8 cellular contexts compared by ENCODE assay signal in genomic region chr15:75801859-75802593, GRCh38. TPM values are rescaled to one million over a fixed set of nuclear protein-coding genes. Genes with fewer than 3 reads are reported as not detected.
DNase-seq lines count a peak whose midpoint lies in the region; ATAC-seq and TF ChIP-seq lines count a peak whose summit lies in the region.

No MANE protein-coding gene starts in this region.

- H3K36me3 Mint-ChIP-seq in activated CD4-positive, alpha-beta memory T cell treated with anti-CD3 and anti-CD28 coated beads for 36 hours = no peaks in the 10 kb centered on the region

- H3K4me3 Mint-ChIP-seq in activated CD4-positive, alpha-beta memory T cell treated with anti-CD3 and anti-CD28 coated beads for 36 hours = peak overlapping the region; percentile 43

- H3K36me3 ChIP-seq in lung (ENCODE audit: control insufficient read depth in 2 of 2, insufficient read depth in 2 of 2, low read length in 2 of 2) = no peaks in the 10 kb centered on the region

- H3K27ac ChIP-seq in lung (ENCODE audit: low read depth in 1 of 2, low read length in 1 of 2) = no peak overlapping the region

- H3K4me1 Mint-ChIP-seq in activated CD4-positive, alpha-beta memory T cell treated with anti-CD3 and anti-CD28 coated beads for 36 hours (ENCODE audit: low read depth) = peaks cover 4% of the 10 kb centered on the region

- H3K27me3 Mint-ChIP-seq in activated CD4-positive, alpha-beta memory T cell treated with anti-CD3 and anti-CD28 coated beads for 36 hours = peaks cover 34% of the 10 kb centered on the region

- H3K9me3 Mint-ChIP-seq in activated CD4-positive, alpha-beta memory T cell treated with anti-CD3 and anti-CD28 coated beads for 36 hours = no peaks in the 10 kb centered on the region

- intact Hi-C loops in activated CD4-positive, alpha-beta memory T cell treated with anti-CD3 and anti-CD28 coated beads for 36 hours (cut with micrococcal nuclease) = loop anchor here (1.0 kb wide), 2 partner anchors 74 to 119 kb away; no protein-coding TSS in a partner anchor

- H3K27me3 ChIP-seq in lung (ENCODE audit: control insufficient read depth, insufficient read depth) = no peaks in the 10 kb centered on the region

- peak; percentile 69 for ATAC-seq in HG03521 (IDR thresholded peaks at IDR 0.05; ENCODE audit: unreplicated experiment)
- peak; percentile 98 for ATAC-seq in lung (ENCODE audit: insufficient read depth, low FRiP score)

- no peaks in the 10 kb centered on the region for H3K4me1 ChIP-seq in lung (ENCODE audit: control insufficient read depth in 2 of 2, insufficient read depth in 2 of 2, low read length in 2 of 2)

- H3K4me3 ChIP-seq in lung = no peak overlapping the region

- H3K9me3 ChIP-seq in lung (ENCODE audit: control insufficient read depth in 2 of 2, insufficient read depth in 1 of 2, low read length in 1 of 2) = no peaks in the 10 kb centered on the region

- TF ChIP-seq CTCF in lung (IDR thresholded peaks at IDR 0.05; ENCODE audit: control extremely low read depth, extremely low read depth) = peak; percentile 82

- DNase-seq in NCI-H2107 (lab: John Stamatoyannopoulos, UW) (peak; percentile 21), NCI-H2107 treated with DMSO at 0.1 percent for 48 hours (lab: John Stamatoyannopoulos, UW; ENCODE audit: unreplicated experiment) (no peak), NCI-H774 (lab: John Stamatoyannopoulos, UW) (peak; percentile 66), ecto neural progenitor cell (ENCODE audit: low spot score) (peak; percentile 91), lung (ENCODE audit: low spot score) (peak; percentile 83)
- DNase-seq in activated CD4-positive, alpha-beta memory T cell treated with anti-CD3 and anti-CD28 coated beads for 36 hours = peak; percentile 88
- DNase-seq in stimulated activated CD4-positive, alpha-beta T cell treated with anti-CD3 and anti-CD28 coated beads, TNF-alpha, amount 100 ng/mL, for 48 hours (ENCODE audit: low read depth in 3 of 3) = peak; percentile 68 to 72 (median 71)

- CTCF ChIA-PET in activated CD4-positive, alpha-beta memory T cell treated with anti-CD3 and anti-CD28 coated beads for 36 hours (lab: Charles Lee) = interaction anchor here (0.6 to 4.7 kb wide), 34 partner anchors 9 to 842 kb away, joined by 3 to 89 read pairs (median 4); partner anchors contain the start of gene UBE2Q2

- POLR2A ChIA-PET in activated CD4-positive, alpha-beta memory T cell treated with anti-CD3 and anti-CD28 coated beads for 36 hours (lab: Charles Lee) = no interaction called here

- 6 to 7% methylated on average over 25 of the region's 25 CpGs for WGBS in lung, 2 donors

- H3K27ac Mint-ChIP-seq in activated CD4-positive, alpha-beta memory T cell treated with anti-CD3 and anti-CD28 coated beads for 36 hours = no peak overlapping the region

RNA-seq across cellular contexts. Expression of gene UBE2Q2, which starts 41.2 kb away (rescaled TPM):
- 10 to 100 TPM; 19.7 to 19.8 TPM for total RNA-seq in activated CD4-positive, alpha-beta memory T cell treated with anti-CD3 and anti-CD28 coated beads for 36 hours
- 10 to 100 TPM; 22.0 to 35.9 TPM for total RNA-seq in lung
- polyA plus RNA-seq in lung = 10 to 100 TPM; 15.5 to 20.2 TPM
